ENCODE assay signal across 9 cellular contexts in the genomic region with DNA sequence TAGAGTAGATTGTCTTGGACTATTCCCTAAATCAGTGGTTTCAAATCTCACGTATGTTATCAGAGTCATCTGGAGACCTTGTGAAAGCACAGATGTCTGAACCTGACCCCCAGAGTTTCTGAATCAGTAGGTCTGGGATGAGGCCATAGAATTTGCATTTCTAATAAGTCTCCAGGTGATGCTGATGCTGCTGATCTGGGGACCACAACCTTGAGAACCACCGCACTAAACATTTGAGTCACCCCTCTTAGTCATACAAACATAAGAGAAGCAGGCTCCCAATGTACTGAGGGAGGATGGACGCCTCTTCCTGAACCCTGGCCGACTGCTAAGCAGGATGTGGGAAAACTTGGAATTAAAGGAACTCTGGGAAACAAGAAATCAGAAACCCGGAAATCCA.
A peak's percentile ranks its signal among the peaks of the same experiment; 100 is the strongest.
DNase-seq lines count a peak whose midpoint lies in the region; ATAC-seq and TF ChIP-seq lines count a peak whose summit lies in the region.
"Had no signal": no experiment of that assay in that cellular context is flagged by ENCODE, and none has a peak within 500 bp of the region (broad histone marks: within the 10 kb centered on the region; RNA-seq: fewer than 3 reads in every experiment).

No MANE protein-coding gene starts in this region.

- no peaks in the 10 kb centered on the region for H3K36me3 Mint-ChIP-seq in endodermal cell (ENCODE audit: low read depth)

- H3K9ac ChIP-seq in endodermal cell (ENCODE audit: extremely low read depth, low read length, poor library complexity, severe bottlenecking): no peak overlapping the region
- H3K9ac ChIP-seq: parathyroid adenoma had no signal

- H3K27me3 ChIP-seq in endodermal cell (ENCODE audit: control insufficient read depth, insufficient read depth, low read length, poor library complexity, severe bottlenecking): no peaks in the 10 kb centered on the region

- peaks cover 11% of the 10 kb centered on the region for H3K9me3 Mint-ChIP-seq in endodermal cell

- H3K4me1 Mint-ChIP-seq in endodermal cell: peaks cover 25% of the 10 kb centered on the region

- no peak overlapping the region for H3K4me3 ChIP-seq in endodermal cell (ENCODE audit: low read length)

- H3K27ac ChIP-seq in endodermal cell (ENCODE audit: low read depth, low read length): no peak overlapping the region
- H3K27ac ChIP-seq: parathyroid adenoma had no signal

- H3K4me1 ChIP-seq in endodermal cell (ENCODE audit: control insufficient read depth, insufficient read depth, low read length): peaks cover 5% of the 10 kb centered on the region
- H3K4me1 ChIP-seq: parathyroid adenoma had no signal

- H3K27ac Mint-ChIP-seq in endodermal cell: no peak overlapping the region

- ATAC-seq in GM18517 (IDR thresholded peaks at IDR 0.05; ENCODE audit: unreplicated experiment) (peak; percentile 65), GM21619 (IDR thresholded peaks at IDR 0.05; ENCODE audit: unreplicated experiment) (peak; percentile 66), HG03457 (IDR thresholded peaks at IDR 0.05; ENCODE audit: unreplicated experiment) (peak; percentile 65)

- no peak for TF ChIP-seq CTCF in endodermal cell (conservative IDR thresholded peaks at IDR 0.05)

- DNase-seq in fibroblast of peridontal ligament (ENCODE audit: extremely low read depth) (peak; percentile 38), endodermal cell (no peak), NCI-H446 (lab: John Stamatoyannopoulos, UW) (no peak), OCI-M1 (lab: John Stamatoyannopoulos, UW) (no peak), amniotic stem cell (lab: John Stamatoyannopoulos, UW) (no peak)

- peaks cover 18% of the 10 kb centered on the region for H3K9me3 ChIP-seq in endodermal cell (ENCODE audit: control insufficient read depth, low read length)

- no peaks in the 10 kb centered on the region for H3K36me3 ChIP-seq in endodermal cell (ENCODE audit: control insufficient read depth, insufficient read depth, low read length)

- H3K27me3 Mint-ChIP-seq in endodermal cell (ENCODE audit: insufficient read depth): no peaks in the 10 kb centered on the region

- no peak overlapping the region for H3K4me3 Mint-ChIP-seq in endodermal cell

- 94 to 100% methylated on average over 2 to 5 of the region's 5 CpGs for WGBS in endodermal cell (ENCODE audit: insufficient coverage in 1 of 2, insufficient read length in 1 of 2), 2 experiments
